8 cellular contexts compared by ENCODE assay signal in genomic region chr20:63519765-63520593, GRCh38. TPM values are rescaled to one million over a fixed set of nuclear protein-coding genes. Genes with fewer than 3 reads are reported as not detected.
DNase-seq lines count a peak whose midpoint lies in the region; ATAC-seq and TF ChIP-seq lines count a peak whose summit lies in the region.

No MANE protein-coding gene starts in this region.

- ATAC-seq in GM18907 (IDR thresholded peaks at IDR 0.05; ENCODE audit: unreplicated experiment) (peak; percentile 43), HG03139 (IDR thresholded peaks at IDR 0.05; ENCODE audit: unreplicated experiment) (peak; percentile 31), gastrocnemius medialis (peak; percentile 73 to 78)
- ATAC-seq in activated naive CD8-positive, alpha-beta T cell treated with anti-CD3 and anti-CD28 coated beads, Interleukin-2, amount 50 U/mL, for 24 hours, result peak; percentile 33

- TF ChIP-seq POLR2A in gastrocnemius medialis (IDR thresholded peaks at IDR 0.05), result no peak

- H3K9me3 ChIP-seq in SJCRH30 (replicated peaks), result no peaks in the 10 kb centered on the region
- H3K9me3 ChIP-seq in gastrocnemius medialis, result no peaks in the 10 kb centered on the region

- intact Hi-C loops in gastrocnemius medialis (cut with DNase I; ENCODE audit: low total_unique reads), result loop anchor here (1.0 kb wide), 1 partner anchor 24 kb away; no protein-coding TSS in a partner anchor

- peaks cover 2% of the 10 kb centered on the region for H3K9me3 Mint-ChIP-seq in activated naive CD8-positive, alpha-beta T cell treated with anti-CD3 and anti-CD28 coated beads, Interleukin-2, amount 50 U/mL, for 24 hours

- in situ Hi-C loops in gastrocnemius medialis (cut with MboI; ENCODE audit: low sequenced_read_pairs in 4 of 4), result no loop called here

- H3K4me1 Mint-ChIP-seq in activated naive CD8-positive, alpha-beta T cell treated with anti-CD3 and anti-CD28 coated beads, Interleukin-2, amount 50 U/mL, for 24 hours, result peaks cover 7% of the 10 kb centered on the region

- DNase-seq in AG08396 (ENCODE audit: low spot score) (peak; percentile 76), SJCRH30 (peak; percentile 93 to 94), hepatic stellate cell (ENCODE audit: low spot score) (peak; percentile 69), gastrocnemius medialis (peak; percentile 46 to 50), mucosa of gallbladder (ENCODE audit: low spot score) (no peak)
- peak; percentile 69 for DNase-seq in activated naive CD8-positive, alpha-beta T cell treated with anti-CD3 and anti-CD28 coated beads, Interleukin-2, amount 50 U/mL, for 24 hours

- H3K36me3 Mint-ChIP-seq in activated naive CD8-positive, alpha-beta T cell treated with anti-CD3 and anti-CD28 coated beads, Interleukin-2, amount 50 U/mL, for 24 hours (ENCODE audit: low read depth), result peaks cover 20% of the 10 kb centered on the region

- H3K27me3 Mint-ChIP-seq in activated naive CD8-positive, alpha-beta T cell treated with anti-CD3 and anti-CD28 coated beads, Interleukin-2, amount 50 U/mL, for 24 hours, result peaks cover 7% of the 10 kb centered on the region

- peak in 4 of 5 experiments; percentile 55 to 71 (median 60) for TF ChIP-seq CTCF in gastrocnemius medialis (IDR thresholded peaks at IDR 0.05 in 4 of 5, conservative IDR thresholded peaks at IDR 0.05 in 1 of 5)

- H3K27ac ChIP-seq in SJCRH30, result peak overlapping the region; percentile 80
- peak overlapping the region; percentile 85 to 92 (median 87) for H3K27ac ChIP-seq in gastrocnemius medialis

- H3K27ac Mint-ChIP-seq in activated naive CD8-positive, alpha-beta T cell treated with anti-CD3 and anti-CD28 coated beads, Interleukin-2, amount 50 U/mL, for 24 hours, result no peak overlapping the region

- H3K4me3 ChIP-seq in SJCRH30 (peak overlapping the region; percentile 81), gastrocnemius medialis (peak overlapping the region; percentile 75 to 88 (median 85))

- H3K4me1 ChIP-seq in SJCRH30, result peaks cover 2% of the 10 kb centered on the region; the same call in 1 of the 2 replicates
- peaks cover 12 to 23% of the 10 kb centered on the region in 2 donors for H3K4me1 ChIP-seq in gastrocnemius medialis

- H3K36me3 ChIP-seq in SJCRH30 (peaks cover 23% of the 10 kb centered on the region), gastrocnemius medialis (no peaks in the 10 kb centered on the region)

- H3K4me3 Mint-ChIP-seq in activated naive CD8-positive, alpha-beta T cell treated with anti-CD3 and anti-CD28 coated beads, Interleukin-2, amount 50 U/mL, for 24 hours, result peak overlapping the region; percentile 56

- H3K27me3 ChIP-seq in SJCRH30 (no peaks in the 10 kb centered on the region), gastrocnemius medialis (no peaks in the 10 kb centered on the region)

RNA-seq across cellular contexts. Expression of gene PPDPF, which starts 0.6 kb away (rescaled TPM):
- 149 and 171 TPM in 2 replicates for total RNA-seq in SJCRH30 (2014; rRNA removed; shearing (Covaris generic))
- 100 to 1,000 TPM in 1 of 4 donors, 10 to 100 TPM in 3; 50.2 to 207 (median 76.1) TPM for total RNA-seq in gastrocnemius medialis
- 793 TPM for total RNA-seq in mucosa of gallbladder

RNA-seq across cellular contexts. Expression of gene PTK6, which starts 17.2 kb away (rescaled TPM):
- total RNA-seq in SJCRH30 (2014; rRNA removed; shearing (Covaris generic)), result 1.4 TPM in 2 replicates
- total RNA-seq in gastrocnemius medialis, result under 1 TPM in 1 of 4 donors, not detected in 3; 0.36 TPM
- 11.0 TPM for total RNA-seq in mucosa of gallbladder

RNA-seq across cellular contexts. Expression of gene EEF1A2, which starts 21.1 kb away (rescaled TPM):
- total RNA-seq in SJCRH30 (2014; rRNA removed; shearing (Covaris generic)), result 0.76 and 1.4 TPM in 2 replicates
- total RNA-seq in gastrocnemius medialis (1,000 to 10,000 TPM; 1,736 to 2,603 (median 2,395) TPM), mucosa of gallbladder (56.3 TPM)

RNA-seq across cellular contexts. Expression of gene SRMS, which starts 27.6 kb away (rescaled TPM):
- not detected in 2 replicates for total RNA-seq in SJCRH30 (2014; rRNA removed; shearing (Covaris generic))
- total RNA-seq in gastrocnemius medialis (not detected), mucosa of gallbladder (not detected)

RNA-seq across cellular contexts. Expression of gene FNDC11, which starts 34.0 kb away (rescaled TPM):
- total RNA-seq in SJCRH30 (2014; rRNA removed; shearing (Covaris generic)), result 0.02 and 0.20 TPM in 2 replicates
- total RNA-seq in gastrocnemius medialis, result under 1 TPM in 1 of 4 donors, not detected in 3; 0.13 TPM
- 1.4 TPM for total RNA-seq in mucosa of gallbladder

Comparison
In these comparisons a context has a peak if more than half of its experiments do, and no peak if none do; other contexts are left out.
1. RNA of gene EEF1A2, which starts 21.1 kb away (total RNA-seq): 1,736 to 2,603 TPM in gastrocnemius medialis; 56.3 TPM in mucosa of gallbladder (single experiment) and 0.76 to 1.4 TPM in SJCRH30; every median in the first group is over 10 times any median in the second.
2. Peak in every context shown above with its lines, with median percentiles within 50 percentile points of each other: ATAC-seq.